Comparison of ENCODE assay signal across 22 cellular contexts in genomic region chr1:153778051-153778823, GRCh38. TPM values are rescaled to one million over a fixed set of nuclear protein-coding genes. Genes with fewer than 3 reads are reported as not detected.
DNase-seq lines count a peak whose midpoint lies in the region; ATAC-seq, FAIRE-seq and TF ChIP-seq lines count a peak whose summit lies in the region.
"Had no signal": no experiment of that assay in that cellular context is flagged by ENCODE, and none has a peak within 500 bp of the region (broad histone marks: within the 10 kb centered on the region; RNA-seq: fewer than 3 reads in every experiment).

No MANE protein-coding gene starts in this region.

- H3K9ac ChIP-seq in kidney (ENCODE audit: low read length in 2 of 2) (peak overlapping the region in 1 of 2 donors; percentile 34), skeletal muscle tissue (ENCODE audit: low read depth in 1 of 3, low read length in 3 of 3) (peak overlapping the region; percentile 20 to 30 (median 25))
- H3K9ac ChIP-seq: GM23248 had no signal

- H3K36me3 ChIP-seq in kidney (ENCODE audit: control insufficient read depth in 1 of 2, insufficient read depth in 2 of 2, low read length in 2 of 2) (peaks cover 0 to 2% of the 10 kb centered on the region in 2 donors), skeletal muscle tissue (ENCODE audit: control insufficient read depth in 3 of 3, insufficient read depth in 3 of 3, low read length in 3 of 3) (peaks cover 2 to 9% (median 5%) of the 10 kb centered on the region in 3 donors)
- H3K36me3 ChIP-seq: pancreas had no signal

- BruUV-seq in MCF 10A (replicated peaks; lab: Mats Ljungman, UMichigan): no TSS peak

- no peak for ATAC-seq in omental fat pad (ENCODE audit: low FRiP score)
- ATAC-seq: pancreas had no signal

- POLR2A ChIA-PET in MCF 10A (lab: Yijun Ruan, JAX): interaction anchor here (0.7 to 3.1 kb wide), 2 partner anchors 9 to 212 kb away, joined by 3 to 12 read pairs; partner anchors contain the start of gene RPS27

- FAIRE-seq in kidney (lab: Jason Lieb, UNC): no peak
- FAIRE-seq: colon, pancreas, RCC 7860, TTC549 had no signal

- peaks cover 16% of the 10 kb centered on the region for H3K36me3 Mint-ChIP-seq in MCF 10A (ENCODE audit: insufficient read depth, unreplicated experiment)

- no peak for TF ChIP-seq CTCF in MCF 10A (IDR thresholded peaks at IDR 0.05; ENCODE audit: unreplicated experiment)
- no peak for TF ChIP-seq CTCF in kidney (IDR thresholded peaks at IDR 0.05; ENCODE audit: borderline replicate concordance, extremely low read depth, insufficient read depth)
- TF ChIP-seq CTCF in omental fat pad (IDR thresholded peaks at IDR 0.05): no peak

- H3K4me3 ChIP-seq in kidney (ENCODE audit: low read length in 2 of 2) (no peak overlapping the region), skeletal muscle tissue (ENCODE audit: low read length in 3 of 3) (peak overlapping the region in 1 of 3 donors; percentile 22)
- H3K4me3 ChIP-seq: GM23248, pancreas, skin epidermis, thyroid gland had no signal

- H3K27me3 ChIP-seq in skeletal muscle tissue (ENCODE audit: control insufficient read depth in 3 of 3, insufficient read depth in 3 of 3, low read length in 3 of 3): peaks cover 0 to 7% (median 3%) of the 10 kb centered on the region in 3 donors
- H3K27me3 ChIP-seq: pancreas, thyroid gland had no signal

- no peak overlapping the region for H3K4me3 Mint-ChIP-seq in MCF 10A (ENCODE audit: unreplicated experiment)
- H3K4me3 Mint-ChIP-seq: activated CD4-positive, alpha-beta T cell treated with anti-CD3 and anti-CD28 coated beads, Interleukin-2, amount 10 ng/mL, durations not matched to agents 7 days and 5 days had no signal

- CTCF ChIA-PET in MCF 10A (lab: Yijun Ruan, JAX): interaction anchor here (0.6 to 0.9 kb wide), 3 partner anchors 19 to 266 kb away, joined by 3 read pairs; no protein-coding TSS in a partner anchor

- H3K27me3 Mint-ChIP-seq in MCF 10A (ENCODE audit: insufficient read depth, unreplicated experiment): no peaks in the 10 kb centered on the region
- H3K27me3 Mint-ChIP-seq: activated CD4-positive, alpha-beta T cell treated with anti-CD3 and anti-CD28 coated beads, Interleukin-2, amount 10 ng/mL, durations not matched to agents 7 days and 5 days had no signal

- H3K4me1 ChIP-seq in kidney (ENCODE audit: control insufficient read depth in 1 of 2, insufficient read depth in 1 of 2, low read depth in 1 of 2, low read length in 2 of 2) (peaks cover 21 to 49% of the 10 kb centered on the region in 2 donors), skeletal muscle tissue (ENCODE audit: control insufficient read depth in 3 of 3, insufficient read depth in 3 of 3, low read length in 3 of 3) (peaks cover 43 to 67% (median 61%) of the 10 kb centered on the region in 3 donors)

- intact Hi-C loops in MCF 10A (cut with micrococcal nuclease) (no loop called here), kidney (cut with DNase I) (no loop called here)

- peaks cover 40% of the 10 kb centered on the region for H3K4me1 Mint-ChIP-seq in MCF 10A (ENCODE audit: insufficient read depth, unreplicated experiment)

- H3K27ac ChIP-seq in kidney (ENCODE audit: low read depth in 2 of 2, low read length in 2 of 2) (no peak overlapping the region), skeletal muscle tissue (ENCODE audit: low read depth, low read length) (no peak overlapping the region)
- H3K27ac ChIP-seq: C4-2B, GM23248, pancreas, thyroid gland had no signal

- H3K9me3 Mint-ChIP-seq in MCF 10A (ENCODE audit: unreplicated experiment): no peaks in the 10 kb centered on the region
- H3K9me3 Mint-ChIP-seq: activated CD4-positive, alpha-beta T cell treated with anti-CD3 and anti-CD28 coated beads, Interleukin-2, amount 10 ng/mL, durations not matched to agents 7 days and 5 days had no signal

- peak overlapping the region; percentile 11 for H3K27ac Mint-ChIP-seq in MCF 10A (ENCODE audit: low read depth, unreplicated experiment)

- DNase-seq in CD1c-positive myeloid dendritic cell (ENCODE audit: extremely low spot score): peak; percentile 28
- no peak for DNase-seq in MCF 10A (ENCODE audit: unreplicated experiment)
- peak; percentile 76 for DNase-seq in kidney
- DNase-seq in NCI-H2107 treated with DMSO at 0.1 percent for 48 hours (lab: John Stamatoyannopoulos, UW; ENCODE audit: unreplicated experiment): no peak
- no peak for DNase-seq in NCI-H2029 (lab: John Stamatoyannopoulos, UW)
- no peak for DNase-seq in GM19240 (ENCODE audit: insufficient read length, low spot score)
- no peak for DNase-seq in omental fat pad (ENCODE audit: low spot score)
- DNase-seq: activated CD4-positive, alpha-beta T cell treated with anti-CD3 and anti-CD28 coated beads, Interleukin-2, amount 10 ng/mL, durations not matched to agents 7 days and 5 days; activated T-cell treated with anti-CD3 and anti-CD28 coated beads for 4 hours; DMS153; foreskin melanocyte; NCI-H1436; stimulated activated CD4-positive, alpha-beta T cell treated with anti-CD3 and anti-CD28 coated beads, Interleukin-4, amount 100 ng/mL, for 4 hours had no signal

- H3K9me3 ChIP-seq in kidney (ENCODE audit: control insufficient read depth in 1 of 2, low read length in 2 of 2): no peaks in the 10 kb centered on the region
- H3K9me3 ChIP-seq in skeletal muscle tissue (ENCODE audit: control insufficient read depth in 3 of 3, low read length in 3 of 3): no peaks in the 10 kb centered on the region
- H3K9me3 ChIP-seq: pancreas, thyroid gland had no signal

RNA-seq across cellular contexts. Expression of gene SLC27A3, which starts 3.0 kb away (rescaled TPM):
- 11.1 and 12.8 TPM in 2 replicates for total RNA-seq in MCF 10A (2022)
- total RNA-seq in kidney: 54.0 TPM
- polyA plus RNA-seq in kidney (ENCODE audit: insufficient read depth, low read depth, low replicate concordance): 36.9 TPM
- 16.7 TPM for total RNA-seq in skeletal muscle tissue
- total RNA-seq in omental fat pad: 10 to 100 TPM; 29.4 to 65.4 (median 40.5) TPM

RNA-seq across cellular contexts. Expression of gene INTS3, which starts 50.4 kb away (rescaled TPM):
- total RNA-seq in MCF 10A (2022) (68.7 and 88.3 TPM in 2 replicates), kidney (74.8 TPM), skeletal muscle tissue (24.0 TPM), omental fat pad (10 to 100 TPM; 28.6 to 65.3 (median 34.8) TPM)
- 42.7 TPM for polyA plus RNA-seq in kidney (ENCODE audit: insufficient read depth, low read depth, low replicate concordance)

Comparison
In these comparisons a context has a peak if more than half of its experiments do, and no peak if none do; other contexts are left out.
1. DNase-seq: peak in CD1c-positive myeloid dendritic cell (single experiment) and kidney (single experiment); none in MCF 10A (single experiment), NCI-H2107 treated with DMSO at 0.1 percent for 48 hours (single experiment), NCI-H2029 (single experiment), GM19240 (single experiment) and omental fat pad (single experiment).